ENCODE assay signal across 28 cellular contexts in genomic region chr10:71090801-71091200, GRCh38.
DNase-seq lines count a peak whose midpoint lies in the region; ATAC-seq, FAIRE-seq and TF ChIP-seq lines count a peak whose summit lies in the region.
"Had no signal": no experiment of that assay in that cellular context is flagged by ENCODE, and none has a peak within 500 bp of the region (broad histone marks: within the 10 kb centered on the region; RNA-seq: fewer than 3 reads in every experiment).

No MANE protein-coding gene starts in this region.

- H3K4me1 ChIP-seq in right atrium auricular region, result peaks cover 0 to 5% of the 10 kb centered on the region in 2 donors
- no peaks in the 10 kb centered on the region for H3K4me1 ChIP-seq in upper lobe of right lung
- H3K4me1 ChIP-seq: BLaER1, gastroesophageal sphincter, SJCRH30, upper lobe of left lung had no signal

- H3K36me3 ChIP-seq in right atrium auricular region (no peaks in the 10 kb centered on the region), upper lobe of right lung (no peaks in the 10 kb centered on the region)
- H3K36me3 ChIP-seq: BLaER1, gastroesophageal sphincter, HAP-1, MG63, SJCRH30, upper lobe of left lung had no signal

- H3K9me3 ChIP-seq in right atrium auricular region (no peaks in the 10 kb centered on the region), upper lobe of right lung (no peaks in the 10 kb centered on the region)
- H3K9me3 ChIP-seq: gastroesophageal sphincter, HAP-1, MG63, SJCRH30, upper lobe of left lung had no signal

- TF ChIP-seq CTCF in right atrium auricular region (IDR thresholded peaks at IDR 0.05) (no peak), upper lobe of right lung (IDR thresholded peaks at IDR 0.05) (no peak)

- ATAC-seq in Right ventricle myocardium superior (ENCODE audit: poor library complexity) (no peak), upper lobe of right lung (no peak), HG02759 (IDR thresholded peaks at IDR 0.05; ENCODE audit: unreplicated experiment) (no peak), GM19463 (IDR thresholded peaks at IDR 0.05; ENCODE audit: unreplicated experiment) (no peak)
- ATAC-seq: activated naive CD4-positive, alpha-beta T cell treated with anti-CD3 and anti-CD28 coated beads, Interleukin-2, amount 50 U/mL, for 72 hours; gastroesophageal sphincter; naive thymus-derived CD4-positive, alpha-beta T cell had no signal

- DNase-seq in right atrium auricular region (ENCODE audit: low spot score) (peak; percentile 38), Right ventricle myocardium superior (no peak), mucosa of gallbladder (ENCODE audit: low spot score) (peak; percentile 2), upper lobe of right lung (peak; percentile 26), H54 (ENCODE audit: insufficient read length, low spot score) (no peak)
- peak; percentile 13 for DNase-seq in activated CD8-positive, alpha-beta memory T cell treated with anti-CD3 and anti-CD28 coated beads, Interleukin-2, amount 50 U/mL, for 4 hours
- DNase-seq: hippocampal formation, immature natural killer cell, KG1, MG63, NCI-H1417, NCI-H2081 treated with DMSO at 0.1 percent for 48 hours, NCI-H345, NCI-H748 treated with DMSO at 0.1 percent for 48 hours, SJCRH30, small intestine, T-helper 1 cell had no signal

- H3K27ac ChIP-seq in right atrium auricular region (no peak overlapping the region), upper lobe of right lung (no peak overlapping the region)
- H3K27ac ChIP-seq: BLaER1, gastroesophageal sphincter, SJCRH30, upper lobe of left lung had no signal

- H3K27me3 ChIP-seq in right atrium auricular region, result no peaks in the 10 kb centered on the region
- H3K27me3 ChIP-seq in upper lobe of right lung, result no peaks in the 10 kb centered on the region
- H3K27me3 ChIP-seq: BLaER1, gastroesophageal sphincter, SJCRH30, upper lobe of left lung had no signal

- FAIRE-seq in H54 (lab: Jason Lieb, UNC), result no peak
- FAIRE-seq: astrocyte, G401.6, small intestine, TTC549 had no signal

- no peak for TF ChIP-seq POLR2A in H54 (IDR thresholded peaks at IDR 0.05; ENCODE audit: low read depth, low read length)

- intact Hi-C loops in Right ventricle myocardium superior (cut with DNase I), result no loop called here
- intact Hi-C loops in upper lobe of right lung (cut with DNase I), result no loop called here

- H3K4me3 ChIP-seq in right atrium auricular region (no peak overlapping the region), upper lobe of right lung (no peak overlapping the region)
- H3K4me3 ChIP-seq: BLaER1, gastroesophageal sphincter, HAP-1, MG63, SJCRH30, upper lobe of left lung had no signal

Comparison
In these comparisons a context has a peak if more than half of its experiments do, and no peak if none do; other contexts are left out.
1. DNase-seq: peak in right atrium auricular region (single experiment), activated CD8-positive, alpha-beta memory T cell treated with anti-CD3 and anti-CD28 coated beads, Interleukin-2, amount 50 U/mL, for 4 hours (single experiment), mucosa of gallbladder (single experiment) and upper lobe of right lung (single experiment); none in Right ventricle myocardium superior (single experiment) and H54 (single experiment).